In genomic region chr3:5205165-5205941, GRCh38 we compare ENCODE assay signal across 9 cellular contexts. TPM values are rescaled to one million over a fixed set of nuclear protein-coding genes. Genes with fewer than 3 reads are reported as not detected.
A peak's percentile ranks its signal among the peaks of the same experiment; 100 is the strongest.
DNase-seq lines count a peak whose midpoint lies in the region; ATAC-seq and TF ChIP-seq lines count a peak whose summit lies in the region.
"Had no signal": no experiment of that assay in that cellular context is flagged by ENCODE, and none has a peak within 500 bp of the region (broad histone marks: within the 10 kb centered on the region; RNA-seq: fewer than 3 reads in every experiment).

No MANE protein-coding gene starts in this region.

- H3K27ac ChIP-seq in stomach (no peak overlapping the region), gastroesophageal sphincter (no peak overlapping the region)
- H3K27ac ChIP-seq: psoas muscle had no signal

- TF ChIP-seq POLR2A in stomach (IDR thresholded peaks at IDR 0.05) = no peak
- no peak for TF ChIP-seq POLR2A in gastroesophageal sphincter (IDR thresholded peaks at IDR 0.05)

- peaks cover 9% of the 10 kb centered on the region for H3K4me1 Mint-ChIP-seq in brain

- H3K36me3 ChIP-seq in stomach (peaks cover 85 to 100% (median 100%) of the 10 kb centered on the region in 4 donors), gastroesophageal sphincter (peaks cover 2 to 100% of the 10 kb centered on the region in 2 donors)

- intact Hi-C loops in left colon (cut with DNase I, micrococcal nuclease) = no loop called here
- intact Hi-C loops in stomach (cut with DNase I; ENCODE audit: low total_unique reads) = no loop called here

- H3K27me3 ChIP-seq in stomach (no peaks in the 10 kb centered on the region), gastroesophageal sphincter (no peaks in the 10 kb centered on the region)

- H3K4me3 Mint-ChIP-seq in brain = no peak overlapping the region

- H3K9me3 Mint-ChIP-seq in brain = no peaks in the 10 kb centered on the region

- 77 to 82% (median 80%) methylated on average over 7 of the region's 7 CpGs for WGBS in stomach, 5 donors
- 59 to 78% methylated on average over 7 of the region's 7 CpGs for WGBS in gastroesophageal sphincter (ENCODE audit: low coverage in 1 of 2), 2 donors

- H3K4me3 ChIP-seq in stomach = no peak overlapping the region
- H3K4me3 ChIP-seq in gastroesophageal sphincter = no peak overlapping the region
- H3K4me3 ChIP-seq: psoas muscle had no signal

- TF ChIP-seq EP300 in stomach (IDR thresholded peaks at IDR 0.05) (no peak), gastroesophageal sphincter (IDR thresholded peaks at IDR 0.05) (no peak)

- no peaks in the 10 kb centered on the region for H3K4me1 ChIP-seq in stomach
- H3K4me1 ChIP-seq in gastroesophageal sphincter = no peaks in the 10 kb centered on the region
- H3K4me1 ChIP-seq: psoas muscle had no signal

- H3K27ac Mint-ChIP-seq in brain = peak overlapping the region in 3 of 5 experiments; percentile 39 to 87 (median 79)

- no peaks in the 10 kb centered on the region for H3K27me3 Mint-ChIP-seq in brain

- peaks cover 84% of the 10 kb centered on the region for H3K36me3 Mint-ChIP-seq in brain

- ATAC-seq in GM19438 (IDR thresholded peaks at IDR 0.05; ENCODE audit: low read depth, unreplicated experiment) (peak; percentile 99), HG03139 (IDR thresholded peaks at IDR 0.05; ENCODE audit: unreplicated experiment) (peak; percentile 97), left colon (no peak), gastroesophageal sphincter (no peak)

- TF ChIP-seq CTCF in GM13976 (IDR thresholded peaks at IDR 0.05; ENCODE audit: borderline replicate concordance, control extremely low read depth, extremely low read depth, insufficient read depth, missing control alignments) (no peak), brain (conservative IDR thresholded peaks at IDR 0.05) (no peak), stomach (IDR thresholded peaks at IDR 0.05) (no peak), gastroesophageal sphincter (IDR thresholded peaks at IDR 0.05) (no peak)

- DNase-seq in GM13976 (ENCODE audit: low spot score) (peak; percentile 54), left colon (no peak), stomach (no peak), NCI-H2081 treated with DMSO at 0.1 percent for 48 hours (lab: John Stamatoyannopoulos, UW) (no peak)
- DNase-seq: psoas muscle had no signal

- no peaks in the 10 kb centered on the region for H3K9me3 ChIP-seq in stomach
- H3K9me3 ChIP-seq in gastroesophageal sphincter = no peaks in the 10 kb centered on the region
- H3K9me3 ChIP-seq: psoas muscle had no signal

- in situ Hi-C loops in GM13976 (cut with MboI; ENCODE audit: low sequenced_read_pairs, unreplicated experiment) = no loop called here

RNA-seq across cellular contexts. Expression of gene EDEM1, which starts 17.8 kb away (rescaled TPM):
- 1.4 TPM for polyA plus RNA-seq in brain (ENCODE audit: insufficient read depth, low read depth, low replicate concordance)
- total RNA-seq in left colon = 10 to 100 TPM; 49.2 to 62.0 TPM
- total RNA-seq in stomach = 100 to 1,000 TPM in 1 of 5 donors, 10 to 100 TPM in 4; 22.2 to 160 (median 53.1) TPM
- 1 to 10 TPM; 5.3 to 7.2 (median 5.4) TPM for polyA plus RNA-seq in stomach
- 10 to 100 TPM; 18.4 to 41.7 (median 35.8) TPM for total RNA-seq in gastroesophageal sphincter

Comparison
In these comparisons a context has a peak if more than half of its experiments do, and no peak if none do; other contexts are left out.
1. ATAC-seq: peak in GM19438 (single experiment) and HG03139 (single experiment); none in left colon (single experiment) and gastroesophageal sphincter (single experiment).